Comparison of ENCODE assay signal across 6 cellular contexts in genomic region chr19:49475995-49476880, GRCh38. TPM values are rescaled to one million over a fixed set of nuclear protein-coding genes. Genes with fewer than 3 reads are reported as not detected.
A peak's percentile ranks its signal among the peaks of the same experiment; 100 is the strongest.
DNase-seq lines count a peak whose midpoint lies in the region; ATAC-seq and TF ChIP-seq lines count a peak whose summit lies in the region.

No MANE protein-coding gene starts in this region.

- H3K18ac ChIP-seq in trophoblast cell (ENCODE audit: low read length), result no peak overlapping the region

- no CpG with 5 or more reads among the region's 27 CpGs for WGBS in trophoblast cell (ENCODE audit: extremely low coverage, insufficient coverage, insufficient read length)

- H3K4me2 ChIP-seq in OCI-LY7 (ENCODE audit: low read length) (peak overlapping the region; percentile 97; the same call in 1 of the 2 replicates), trophoblast cell (ENCODE audit: low read length) (peak overlapping the region; percentile 32)

- DNase-seq in COLO668 (lab: John Stamatoyannopoulos, UW; ENCODE audit: unreplicated experiment) (peak; percentile 22), OCI-LY7 (ENCODE audit: low spot score) (peak; percentile 60), trophoblast cell (peak; percentile 44 to 61)

- H3K23ac ChIP-seq in trophoblast cell (ENCODE audit: low read length), result no peak overlapping the region

- no TSS peak for BruUV-seq in OCI-LY7 (replicated peaks; lab: Mats Ljungman, UMichigan)

- H3K9me3 ChIP-seq in OCI-LY7 (ENCODE audit: low read length) (no peaks in the 10 kb centered on the region), trophoblast cell (ENCODE audit: insufficient read depth, low read depth, low read length) (no peaks in the 10 kb centered on the region)

- H3K27ac Mint-ChIP-seq in brain, result peak overlapping the region in 4 of 5 experiments; percentile 48 to 82 (median 78)

- H2BK5ac ChIP-seq in trophoblast cell (ENCODE audit: low read depth, low read length, poor library complexity), result no peak overlapping the region

- no peak overlapping the region for H4K8ac ChIP-seq in trophoblast cell (ENCODE audit: low read depth, low read length)

- ATAC-seq in GM21723 (IDR thresholded peaks at IDR 0.05; ENCODE audit: unreplicated experiment), result no peak
- no peak for ATAC-seq in HG02571 (IDR thresholded peaks at IDR 0.05; ENCODE audit: unreplicated experiment)

- no peaks in the 10 kb centered on the region for H3K79me2 ChIP-seq in OCI-LY7 (ENCODE audit: insufficient read depth, low read depth, low read length)
- H3K79me2 ChIP-seq in trophoblast cell (ENCODE audit: control insufficient read depth, insufficient read depth, low read length, poor library complexity), result no peaks in the 10 kb centered on the region

- H3K4me3 ChIP-seq in OCI-LY7 (ENCODE audit: low read depth, low read length, poor library complexity, severe bottlenecking) (peak overlapping the region; percentile 6), trophoblast cell (ENCODE audit: low read depth, low read length) (no peak overlapping the region)

- H3K27me3 Mint-ChIP-seq in brain, result peaks cover 14% of the 10 kb centered on the region

- 0 out of 2 replicates have a peak, but pooled peaks cover 2% of the 10 kb centered on the region for H3K36me3 ChIP-seq in OCI-LY7 (ENCODE audit: insufficient read depth, low read length)
- H3K36me3 ChIP-seq in trophoblast cell (ENCODE audit: control insufficient read depth in 1 of 2, insufficient read depth in 2 of 2, low read length in 2 of 2), result no peaks in the 10 kb centered on the region

- no peak overlapping the region for H2AK5ac ChIP-seq in trophoblast cell (ENCODE audit: low read length)

- H3K4me3 Mint-ChIP-seq in brain, result peak overlapping the region in 4 of 5 experiments; percentile 57 to 70 (median 62)

- H3K36me3 Mint-ChIP-seq in brain, result no peaks in the 10 kb centered on the region

- POLR2A ChIA-PET in OCI-LY7 (lab: Charles Lee), result no interaction called here

- H3K14ac ChIP-seq in trophoblast cell (ENCODE audit: low read length), result no peak overlapping the region

- no peak overlapping the region for H2AFZ ChIP-seq in OCI-LY7 (ENCODE audit: low read length)
- no peak overlapping the region for H2AFZ ChIP-seq in trophoblast cell (ENCODE audit: insufficient read depth, low read length, poor library complexity)

- peaks cover 22% of the 10 kb centered on the region for H3K4me1 Mint-ChIP-seq in brain

- H2BK12ac ChIP-seq in trophoblast cell (ENCODE audit: low read length), result no peak overlapping the region

- H3K27ac ChIP-seq in OCI-LY7 (ENCODE audit: low read depth, low read length, poor library complexity, severe bottlenecking) (peak overlapping the region; percentile 17), trophoblast cell (ENCODE audit: low read depth, low read length) (no peak overlapping the region)

- H4K91ac ChIP-seq in trophoblast cell (ENCODE audit: low read depth, low read length), result no peak overlapping the region

- no peak overlapping the region for H3K4ac ChIP-seq in trophoblast cell (ENCODE audit: low read depth, low read length)

- intact Hi-C loops in OCI-LY7 (cut with micrococcal nuclease; ENCODE audit: unreplicated experiment), result no loop called here

- CTCF ChIA-PET in OCI-LY7 (lab: Charles Lee; ENCODE audit: unreplicated experiment), result interaction anchor here (0.6 kb wide), 1 partner anchor 21 kb away, joined by 3 read pairs; no protein-coding TSS in a partner anchor

- H4K20me1 ChIP-seq in OCI-LY7 (ENCODE audit: insufficient read depth, low read length), result no peaks in the 10 kb centered on the region

- TF ChIP-seq CTCF in OCI-LY7 (conservative IDR thresholded peaks at IDR 0.05; ENCODE audit: low read length) (peak; percentile 69), brain (conservative IDR thresholded peaks at IDR 0.05) (peak; percentile 50 to 77)

- H3K9me2 ChIP-seq in OCI-LY7 (ENCODE audit: insufficient read depth, low read length), result no peaks in the 10 kb centered on the region

- H3K9me3 Mint-ChIP-seq in brain, result no peaks in the 10 kb centered on the region

- no peak overlapping the region for H3K9ac ChIP-seq in trophoblast cell (ENCODE audit: low read length)

- H3K4me1 ChIP-seq in OCI-LY7 (ENCODE audit: insufficient read depth, low read length, poor library complexity, severe bottlenecking) (peaks cover 28% of the 10 kb centered on the region), trophoblast cell (ENCODE audit: control insufficient read depth in 1 of 2, insufficient read depth in 2 of 2, low read length in 2 of 2) (no peaks in the 10 kb centered on the region)

- H2BK120ac ChIP-seq in trophoblast cell (ENCODE audit: insufficient read depth, low read length, poor library complexity), result no peak overlapping the region

- H4K12ac ChIP-seq in trophoblast cell (ENCODE audit: low read depth, low read length), result no peak overlapping the region

- H3K79me1 ChIP-seq in trophoblast cell (ENCODE audit: low read length), result no peaks in the 10 kb centered on the region

- H3K27me3 ChIP-seq in trophoblast cell (ENCODE audit: insufficient read depth, low read length), result no peaks in the 10 kb centered on the region

RNA-seq across cellular contexts. Expression of gene FLT3LG, which starts 2.2 kb away (rescaled TPM):
- total RNA-seq in OCI-LY7 (2014; rRNA removed; shearing (Covaris generic)), result 8.2 and 10.1 TPM in 2 replicates
- total RNA-seq in OCI-LY7 (2022), result 8.4 and 11.7 TPM in 2 replicates
- polyA plus RNA-seq in brain (ENCODE audit: insufficient read depth, low read depth, low replicate concordance), result 8.0 TPM
- 0.29 and 0.55 TPM in 2 replicates for polyA plus RNA-seq in trophoblast cell (2013)

RNA-seq across cellular contexts. Expression of gene RPL13A, which starts 11.2 kb away (rescaled TPM):
- 6,720 and 8,461 TPM in 2 replicates for total RNA-seq in OCI-LY7 (2014; rRNA removed; shearing (Covaris generic))
- total RNA-seq in OCI-LY7 (2022), result 2,999 and 3,606 TPM in 2 replicates
- 2,708 TPM for polyA plus RNA-seq in brain (ENCODE audit: insufficient read depth, low read depth, low replicate concordance)
- polyA plus RNA-seq in trophoblast cell (2013), result 4,404 and 4,537 TPM in 2 replicates

RNA-seq across cellular contexts. Expression of gene RPS11, which starts 20.0 kb away (rescaled TPM):
- 6,180 and 6,539 TPM in 2 replicates for total RNA-seq in OCI-LY7 (2014; rRNA removed; shearing (Covaris generic))
- total RNA-seq in OCI-LY7 (2022), result 2,366 and 2,673 TPM in 2 replicates
- polyA plus RNA-seq in brain (ENCODE audit: insufficient read depth, low read depth, low replicate concordance), result 6,171 TPM
- polyA plus RNA-seq in trophoblast cell (2013), result 3,613 and 3,657 TPM in 2 replicates

RNA-seq across cellular contexts. Expression of gene ALDH16A1, which starts 23.2 kb away (rescaled TPM):
- total RNA-seq in OCI-LY7 (2014; rRNA removed; shearing (Covaris generic)), result 39.5 and 55.4 TPM in 2 replicates
- total RNA-seq in OCI-LY7 (2022), result 26.0 and 30.6 TPM in 2 replicates
- polyA plus RNA-seq in brain (ENCODE audit: insufficient read depth, low read depth, low replicate concordance), result 17.3 TPM
- 14.8 and 16.7 TPM in 2 replicates for polyA plus RNA-seq in trophoblast cell (2013)

RNA-seq across cellular contexts. Expression of gene PIH1D1, which starts 24.6 kb away (rescaled TPM):
- 114 and 117 TPM in 2 replicates for total RNA-seq in OCI-LY7 (2014; rRNA removed; shearing (Covaris generic))
- 93.2 and 95.5 TPM in 2 replicates for total RNA-seq in OCI-LY7 (2022)
- 93.6 TPM for polyA plus RNA-seq in brain (ENCODE audit: insufficient read depth, low read depth, low replicate concordance)
- 67.0 and 67.7 TPM in 2 replicates for polyA plus RNA-seq in trophoblast cell (2013)
